8 cellular contexts compared by ENCODE assay signal in genomic region chr4:170788540-170789051, GRCh38.
DNase-seq lines count a peak whose midpoint lies in the region; ATAC-seq and TF ChIP-seq lines count a peak whose summit lies in the region.
"Not testable (repeated sequence)": the region's sequence is repeated elsewhere in the genome, so short reads cannot be mapped to it uniquely, and the experiment has no call there.

No MANE protein-coding gene starts in this region.

- H3K79me2 ChIP-seq in GM23338 (replicated peaks; ENCODE audit: insufficient read depth); PC-3 (ENCODE audit: low read length): not testable (repeated sequence)

- H3K27me3 Mint-ChIP-seq in GM23338 (ENCODE audit: insufficient read depth, low read depth, poor library complexity); endodermal cell (ENCODE audit: insufficient read depth); nephron (ENCODE audit: low read depth); osteocyte (ENCODE audit: unreplicated experiment): not testable (repeated sequence)

- H3K4me1 Mint-ChIP-seq in GM23338; endodermal cell; nephron; osteocyte (ENCODE audit: unreplicated experiment): not testable (repeated sequence)

- peak overlapping the region; percentile 35 for H3K9ac ChIP-seq in HUES6 (ENCODE audit: low read length)
- H3K9ac ChIP-seq in PC-3 (ENCODE audit: low read length); endodermal cell (ENCODE audit: extremely low read depth, low read length, poor library complexity, severe bottlenecking): not testable (repeated sequence)

- not testable (repeated sequence) for H3F3A ChIP-seq in GM23338 (replicated peaks; ENCODE audit: low read depth); PC-3 (ENCODE audit: low read length, unreplicated experiment)

- H3K4me1 ChIP-seq in GM23338 (ENCODE audit: insufficient read depth); HUES6 (ENCODE audit: control insufficient read depth, insufficient read depth, low read length); PC-3 (ENCODE audit: insufficient read depth, low read length); endodermal cell (ENCODE audit: control insufficient read depth, insufficient read depth, low read length): not testable (repeated sequence)

- H2AFZ ChIP-seq in GM23338: 0 out of 2 replicates have a peak overlapping the region, but pooled peaks have one; percentile 72
- not testable (repeated sequence) for H2AFZ ChIP-seq in PC-3 (ENCODE audit: low read length)

- H3K36me3 ChIP-seq in GM23338 (ENCODE audit: insufficient read depth); HUES6 (ENCODE audit: control insufficient read depth, insufficient read depth, low read length); PC-3 (ENCODE audit: low read depth, low read length); endodermal cell (ENCODE audit: control insufficient read depth, insufficient read depth, low read length): not testable (repeated sequence)

- 0 out of 2 replicates have a peak overlapping the region, but pooled peaks have one; percentile 40 for H3K27ac Mint-ChIP-seq in GM23338
- H3K27ac Mint-ChIP-seq in endodermal cell: peak overlapping the region; percentile 92
- not testable (repeated sequence) for H3K27ac Mint-ChIP-seq in nephron; osteocyte (ENCODE audit: unreplicated experiment)

- POLR2A ChIA-PET in PC-3 (lab: Charles Lee; ENCODE audit: unreplicated experiment): not testable (repeated sequence)

- 83 to 86% methylated on average over 24 to 26 of the region's 28 CpGs for WGBS in endodermal cell (ENCODE audit: insufficient coverage in 1 of 2, insufficient read length in 1 of 2), 2 experiments

- H3K4me3 Mint-ChIP-seq in GM23338 (peak overlapping the region; percentile 44; the same call in 1 of the 3 replicates), endodermal cell (peak overlapping the region; percentile 63), nephron (peak overlapping the region; percentile 32 to 70 (median 67)), osteocyte (ENCODE audit: unreplicated experiment) (peak overlapping the region; percentile 74)

- not testable (repeated sequence) for H3K9me3 ChIP-seq in HUES6 (ENCODE audit: control insufficient read depth, insufficient read depth, low read depth, low read length); PC-3 (ENCODE audit: low read length); endodermal cell (ENCODE audit: control insufficient read depth, low read length)

- H3K4me3 ChIP-seq in GM23338 (peak overlapping the region; percentile 50), HUES6 (ENCODE audit: low read depth, low read length) (peak overlapping the region; percentile 60), PC-3 (ENCODE audit: low read length) (0 out of 2 replicates have a peak overlapping the region, but pooled peaks have one; percentile 21)
- not testable (repeated sequence) for H3K4me3 ChIP-seq in endodermal cell (ENCODE audit: low read length)

- 0 out of 2 replicates have a peak overlapping the region, but pooled peaks have one; percentile 37 for H3K27ac ChIP-seq in 22Rv1
- H3K27ac ChIP-seq in GM23338 (ENCODE audit: low read depth); HUES6 (ENCODE audit: low read depth, low read length); PC-3 (ENCODE audit: low read length); endodermal cell (ENCODE audit: low read depth, low read length): not testable (repeated sequence)

- peak overlapping the region; percentile 72; the same call in 1 of the 2 replicates for H3K4me2 ChIP-seq in GM23338
- H3K4me2 ChIP-seq in PC-3 (ENCODE audit: low read length): not testable (repeated sequence)

- not testable (repeated sequence) for H4K20me1 ChIP-seq in GM23338 (replicated peaks; ENCODE audit: insufficient read depth); PC-3 (ENCODE audit: low read length)

- H3K27me3 ChIP-seq in GM23338 (ENCODE audit: insufficient read depth); HUES6 (ENCODE audit: control insufficient read depth, insufficient read depth, low read length); PC-3 (ENCODE audit: low read length); endodermal cell (ENCODE audit: control insufficient read depth, insufficient read depth, low read length, poor library complexity, severe bottlenecking): not testable (repeated sequence)

- not testable (repeated sequence) for TF ChIP-seq CTCF in 22Rv1 (IDR thresholded peaks at IDR 0.05); GM23338 (conservative IDR thresholded peaks at IDR 0.05; ENCODE audit: low read depth in 2 of 2); PC-3 (conservative IDR thresholded peaks at IDR 0.05; ENCODE audit: low read depth, low read length); endodermal cell (conservative IDR thresholded peaks at IDR 0.05); nephron (IDR thresholded peaks at IDR 0.05; ENCODE audit: unreplicated experiment in 3 of 3); osteocyte (IDR thresholded peaks at IDR 0.05)

- CTCF ChIA-PET in PC-3 (lab: Charles Lee): not testable (repeated sequence)

- not testable (repeated sequence) for H3K9me3 Mint-ChIP-seq in GM23338; nephron; osteocyte (ENCODE audit: unreplicated experiment)
- H3K9me3 Mint-ChIP-seq in endodermal cell: peaks cover 17% of the 10 kb centered on the region

- H3K36me3 Mint-ChIP-seq in GM23338 (ENCODE audit: low read depth); endodermal cell (ENCODE audit: low read depth); nephron (ENCODE audit: low read depth); osteocyte (ENCODE audit: unreplicated experiment): not testable (repeated sequence)

- not testable (repeated sequence) for H3K9me2 ChIP-seq in GM23338 (ENCODE audit: insufficient read depth); PC-3 (replicated peaks; ENCODE audit: low read length)

- not testable (repeated sequence) for DNase-seq in GM23338 (ENCODE audit: low spot score); PC-3; osteocyte (ENCODE audit: extremely low spot score, unreplicated experiment)
- DNase-seq in NCI-H526 (lab: John Stamatoyannopoulos, UW) (peak; percentile 4 to 11), endodermal cell (peak; percentile 51)

- not testable (repeated sequence) for ATAC-seq in GM23338, PC-3

- intact Hi-C loops in PC-3 (cut with micrococcal nuclease): not testable (repeated sequence)

- not testable (repeated sequence) for BruUV-seq in PC-3 (replicated peaks; lab: Mats Ljungman, UMichigan)
